ENCODE assay signal across 17 cellular contexts in genomic region chr7:142611566-142612250, GRCh38.
DNase-seq lines count a peak whose midpoint lies in the region; ATAC-seq and TF ChIP-seq lines count a peak whose summit lies in the region.
"Had no signal": no experiment of that assay in that cellular context is flagged by ENCODE, and none has a peak within 500 bp of the region (broad histone marks: within the 10 kb centered on the region; RNA-seq: fewer than 3 reads in every experiment).

No MANE protein-coding gene starts in this region.

- no peaks in the 10 kb centered on the region for H3K27me3 ChIP-seq in CD4-positive, alpha-beta T cell (ENCODE audit: control insufficient read depth, insufficient read depth, low read length)
- H3K27me3 ChIP-seq: BE2C, neutrophil, right atrium auricular region had no signal

- no peak for DNase-seq in CD4-positive, alpha-beta T cell
- DNase-seq in GF-D8 (lab: John Stamatoyannopoulos, UW) (peak; percentile 72), foreskin fibroblast (peak; percentile 67 to 85), CD14-positive monocyte (ENCODE audit: low spot score) (no peak)
- DNase-seq in activated CD8-positive, alpha-beta T cell treated with anti-CD3 and anti-CD28 coated beads for 36 hours = no peak
- DNase-seq: activated B cell treated with CpG ODN at 0.5 μM for 24 hours, BE2C, DMS53, head of caudate nucleus, islet precursor cell, NCI-H1694, NCI-H510A treated with DMSO at 0.1 percent for 48 hours had no signal

- no peak overlapping the region for H3K4me3 Mint-ChIP-seq in CD4-positive, alpha-beta T cell
- no peak overlapping the region for H3K4me3 Mint-ChIP-seq in activated CD8-positive, alpha-beta T cell treated with anti-CD3 and anti-CD28 coated beads for 36 hours
- no peak overlapping the region for H3K4me3 Mint-ChIP-seq in CD14-positive monocyte
- H3K4me3 Mint-ChIP-seq: activated B cell treated with CpG ODN at 0.5 μM for 24 hours had no signal

- POLR2A ChIA-PET in CD4-positive, alpha-beta T cell (lab: Charles Lee) = interaction anchor here (6.6 kb wide), 1 partner anchor 198 kb away, joined by 60 read pairs; no protein-coding TSS in a partner anchor
- POLR2A ChIA-PET in activated CD8-positive, alpha-beta T cell treated with anti-CD3 and anti-CD28 coated beads for 36 hours (lab: Charles Lee) = interaction anchor here (1.3 kb wide), 1 partner anchor 195 kb away, joined by 6 read pairs; no protein-coding TSS in a partner anchor

- CTCF ChIA-PET in CD4-positive, alpha-beta T cell (lab: Charles Lee) = no interaction called here
- CTCF ChIA-PET in activated CD8-positive, alpha-beta T cell treated with anti-CD3 and anti-CD28 coated beads for 36 hours (lab: Charles Lee) = no interaction called here

- no peak for ATAC-seq in CD4-positive, alpha-beta T cell (ENCODE audit: poor library complexity)
- ATAC-seq in activated CD8-positive, alpha-beta T cell treated with anti-CD3 and anti-CD28 coated beads for 36 hours = no peak
- ATAC-seq in HG03342 (IDR thresholded peaks at IDR 0.05; ENCODE audit: unreplicated experiment) = no peak
- no peak for ATAC-seq in HG02938 (IDR thresholded peaks at IDR 0.05; ENCODE audit: unreplicated experiment)

- TF ChIP-seq CTCF in CD4-positive, alpha-beta T cell (IDR thresholded peaks at IDR 0.05) = no peak
- no peak for TF ChIP-seq CTCF in activated CD8-positive, alpha-beta T cell treated with anti-CD3 and anti-CD28 coated beads for 36 hours (IDR thresholded peaks at IDR 0.05)
- no peak for TF ChIP-seq CTCF in foreskin fibroblast (IDR thresholded peaks at IDR 0.05; ENCODE audit: low read depth, low read length)
- TF ChIP-seq CTCF in CD14-positive monocyte (IDR thresholded peaks at IDR 0.05) = no peak

- no peaks in the 10 kb centered on the region for H3K9me3 Mint-ChIP-seq in CD4-positive, alpha-beta T cell
- no peaks in the 10 kb centered on the region for H3K9me3 Mint-ChIP-seq in activated CD8-positive, alpha-beta T cell treated with anti-CD3 and anti-CD28 coated beads for 36 hours
- H3K9me3 Mint-ChIP-seq in CD14-positive monocyte = peaks cover 0 to 2% (median 0%) of the 10 kb centered on the region in 7 donors
- H3K9me3 Mint-ChIP-seq: activated B cell treated with CpG ODN at 0.5 μM for 24 hours had no signal

- no peaks in the 10 kb centered on the region for H3K9me3 ChIP-seq in CD4-positive, alpha-beta T cell (ENCODE audit: control insufficient read depth, low read length)
- H3K9me3 ChIP-seq: BE2C, neutrophil, right atrium auricular region had no signal

- no peak overlapping the region for H3K27ac ChIP-seq in CD4-positive, alpha-beta T cell (ENCODE audit: low read depth, low read length)
- H3K27ac ChIP-seq: epithelial cell of prostate, neutrophil, right atrium auricular region had no signal

- H3K4me1 Mint-ChIP-seq in CD4-positive, alpha-beta T cell (ENCODE audit: low read depth) = peaks cover 17% of the 10 kb centered on the region
- peaks cover 18% of the 10 kb centered on the region for H3K4me1 Mint-ChIP-seq in activated CD8-positive, alpha-beta T cell treated with anti-CD3 and anti-CD28 coated beads for 36 hours (ENCODE audit: low read depth)
- peaks cover 2% of the 10 kb centered on the region for H3K4me1 Mint-ChIP-seq in CD14-positive monocyte
- H3K4me1 Mint-ChIP-seq: activated B cell treated with CpG ODN at 0.5 μM for 24 hours had no signal

- H3K4me3 ChIP-seq in foreskin fibroblast (ENCODE audit: low read depth in 1 of 2, low read length in 2 of 2) = no peak overlapping the region
- H3K4me3 ChIP-seq: right atrium auricular region had no signal

- intact Hi-C loops in CD4-positive, alpha-beta T cell (cut with DNase I, micrococcal nuclease) = no loop called here
- intact Hi-C loops in activated CD8-positive, alpha-beta T cell treated with anti-CD3 and anti-CD28 coated beads for 36 hours (cut with micrococcal nuclease) = no loop called here
- intact Hi-C loops in CD14-positive monocyte (cut with micrococcal nuclease) = no loop called here

- no peaks in the 10 kb centered on the region for H3K27me3 Mint-ChIP-seq in CD4-positive, alpha-beta T cell
- H3K27me3 Mint-ChIP-seq in activated CD8-positive, alpha-beta T cell treated with anti-CD3 and anti-CD28 coated beads for 36 hours = no peaks in the 10 kb centered on the region
- H3K27me3 Mint-ChIP-seq in CD14-positive monocyte (ENCODE audit: low read depth in 3 of 3) = peaks cover 0 to 3% (median 1%) of the 10 kb centered on the region in 3 donors

- peaks cover 6% of the 10 kb centered on the region for H3K36me3 Mint-ChIP-seq in CD4-positive, alpha-beta T cell (ENCODE audit: low read depth)
- H3K36me3 Mint-ChIP-seq in activated CD8-positive, alpha-beta T cell treated with anti-CD3 and anti-CD28 coated beads for 36 hours (ENCODE audit: low read depth) = no peaks in the 10 kb centered on the region
- H3K36me3 Mint-ChIP-seq in CD14-positive monocyte = no peaks in the 10 kb centered on the region

- H3K27ac Mint-ChIP-seq in CD4-positive, alpha-beta T cell = peak overlapping the region; percentile 59
- peak overlapping the region; percentile 36 for H3K27ac Mint-ChIP-seq in activated CD8-positive, alpha-beta T cell treated with anti-CD3 and anti-CD28 coated beads for 36 hours
- no peak overlapping the region for H3K27ac Mint-ChIP-seq in CD14-positive monocyte
- H3K27ac Mint-ChIP-seq: activated B cell treated with CpG ODN at 0.5 μM for 24 hours had no signal

Comparison
In these comparisons a context has a peak if more than half of its experiments do, and no peak if none do; other contexts are left out.
1. DNase-seq: peak in GF-D8 (single experiment) and foreskin fibroblast (2 of 2); none in CD4-positive, alpha-beta T cell (0 of 10), activated CD8-positive, alpha-beta T cell treated with anti-CD3 and anti-CD28 coated beads for 36 hours (single experiment) and CD14-positive monocyte (single experiment).
2. H3K27ac Mint-ChIP-seq: peak in CD4-positive, alpha-beta T cell (single experiment) and activated CD8-positive, alpha-beta T cell treated with anti-CD3 and anti-CD28 coated beads for 36 hours (single experiment); none in CD14-positive monocyte (0 of 7).